In the genomic region with DNA sequence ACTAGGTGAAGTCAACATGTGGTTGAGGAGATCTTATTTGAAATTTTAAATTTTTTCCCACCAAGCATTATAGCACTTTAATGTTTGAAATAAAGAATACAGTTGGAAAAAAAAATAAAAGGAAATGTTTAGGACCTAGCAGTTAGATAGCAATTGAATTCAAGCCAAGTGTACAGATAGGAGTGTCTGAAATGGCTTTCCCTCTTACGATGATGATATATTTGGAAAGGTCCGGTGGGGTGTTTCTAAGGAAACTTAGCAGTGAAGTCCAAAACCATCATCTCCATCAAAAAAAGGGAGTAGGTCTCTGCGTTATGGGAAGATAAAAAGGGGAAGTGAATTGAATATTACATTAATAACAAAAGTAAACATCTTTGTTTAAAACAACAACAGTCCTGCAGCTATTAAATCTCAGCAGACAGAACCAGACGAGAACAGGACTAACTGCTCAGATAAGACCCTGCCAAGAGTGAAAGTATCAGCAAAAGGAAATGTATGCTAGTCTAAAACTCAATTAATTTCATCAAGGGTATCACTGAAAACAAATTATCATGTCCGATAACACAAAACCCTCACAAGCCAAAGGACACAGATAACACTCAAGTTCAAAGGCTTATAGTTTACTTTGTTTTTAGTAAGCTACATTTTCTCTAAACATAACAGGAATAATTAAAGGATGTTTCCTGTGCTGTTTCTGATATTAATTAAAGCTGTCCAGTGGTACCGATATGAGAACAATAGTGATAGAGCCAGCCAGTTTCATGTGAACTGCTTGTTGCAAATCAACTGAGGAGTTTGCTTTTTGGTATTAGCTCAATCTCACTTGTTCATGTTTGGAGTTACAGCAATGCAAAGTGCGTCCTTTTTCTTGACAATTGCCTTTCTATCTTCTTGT, we compare ENCODE assay signal across 14 cellular contexts.
A peak's percentile ranks its signal among the peaks of the same experiment; 100 is the strongest.
DNase-seq lines count a peak whose midpoint lies in the region; ATAC-seq, FAIRE-seq and TF ChIP-seq lines count a peak whose summit lies in the region.
"Had no signal": no experiment of that assay in that cellular context is flagged by ENCODE, and none has a peak within 500 bp of the region (broad histone marks: within the 10 kb centered on the region; RNA-seq: fewer than 3 reads in every experiment).

No MANE protein-coding gene starts in this region.

- H3K27ac Mint-ChIP-seq in astrocyte (ENCODE audit: unreplicated experiment) (no peak overlapping the region), nephron (peak overlapping the region; percentile 8 to 65 (median 30))
- H3K27ac Mint-ChIP-seq: activated CD8-positive, alpha-beta T cell treated with anti-CD3 and anti-CD28 coated beads for 36 hours; stimulated activated naive CD8-positive, alpha-beta T cell treated with anti-CD3 and anti-CD28 coated beads, Interleukin-15, amount 100 ng/mL, for 72 hours had no signal

- H3K27ac ChIP-seq in astrocyte (ENCODE audit: low read depth, low read length) = no peak overlapping the region
- H3K27ac ChIP-seq in vagina = peak overlapping the region; percentile 33
- H3K27ac ChIP-seq in aorta (ENCODE audit: low read depth in 1 of 2, low read length in 2 of 2) = no peak overlapping the region
- H3K27ac ChIP-seq: parathyroid adenoma had no signal

- no peaks in the 10 kb centered on the region for H4K20me1 ChIP-seq in astrocyte (ENCODE audit: insufficient read depth, low read length)

- no peak for ATAC-seq in aorta (ENCODE audit: low FRiP score)
- ATAC-seq: activated CD8-positive, alpha-beta T cell treated with anti-CD3 and anti-CD28 coated beads for 36 hours; Panc1; stimulated activated naive CD8-positive, alpha-beta T cell treated with anti-CD3 and anti-CD28 coated beads, Interleukin-15, amount 100 ng/mL, for 72 hours had no signal

- H3K36me3 ChIP-seq in astrocyte (ENCODE audit: insufficient read depth, low read length) = no peaks in the 10 kb centered on the region
- no peaks in the 10 kb centered on the region for H3K36me3 ChIP-seq in vagina
- H3K36me3 ChIP-seq in aorta (ENCODE audit: control insufficient read depth in 1 of 2, insufficient read depth in 2 of 2, low read length in 1 of 2) = no peaks in the 10 kb centered on the region

- TF ChIP-seq POLR2A in vagina (IDR thresholded peaks at IDR 0.05) = no peak

- H2AFZ ChIP-seq in astrocyte (ENCODE audit: low read depth, low read length) = peak overlapping the region; percentile 21
- H2AFZ ChIP-seq: parathyroid adenoma had no signal

- H3K4me3 ChIP-seq in astrocyte (ENCODE audit: insufficient read depth, low read depth, low read length) (no peak overlapping the region), vagina (peak overlapping the region; percentile 21 to 32), aorta (ENCODE audit: low read length in 2 of 2) (peak overlapping the region in 1 of 2 donors; percentile 54)

- H3K4me3 Mint-ChIP-seq in astrocyte (ENCODE audit: unreplicated experiment) (no peak overlapping the region), nephron (peak overlapping the region in 1 of 3 experiments; percentile 2)
- H3K4me3 Mint-ChIP-seq: activated CD8-positive, alpha-beta T cell treated with anti-CD3 and anti-CD28 coated beads for 36 hours; stimulated activated naive CD8-positive, alpha-beta T cell treated with anti-CD3 and anti-CD28 coated beads, Interleukin-15, amount 100 ng/mL, for 72 hours had no signal

- H3K4me1 ChIP-seq in astrocyte (ENCODE audit: insufficient read depth, low read length) = peaks cover 7% of the 10 kb centered on the region
- H3K4me1 ChIP-seq in vagina = peaks cover 17% of the 10 kb centered on the region
- no peaks in the 10 kb centered on the region for H3K4me1 ChIP-seq in aorta (ENCODE audit: control insufficient read depth in 1 of 2, insufficient read depth in 2 of 2, low read length in 2 of 2)
- H3K4me1 ChIP-seq: parathyroid adenoma had no signal

- H3K9ac ChIP-seq in astrocyte (ENCODE audit: low read length) = no peak overlapping the region
- H3K9ac ChIP-seq: parathyroid adenoma had no signal

- H3K27me3 ChIP-seq in astrocyte (ENCODE audit: insufficient read depth, low read length) (no peaks in the 10 kb centered on the region), vagina (no peaks in the 10 kb centered on the region), aorta (ENCODE audit: control insufficient read depth in 1 of 2, insufficient read depth in 2 of 2, low read length in 1 of 2) (no peaks in the 10 kb centered on the region)

- H3K36me3 Mint-ChIP-seq in astrocyte (ENCODE audit: low read depth, unreplicated experiment) (no peaks in the 10 kb centered on the region), nephron (ENCODE audit: low read depth) (peaks cover 1% of the 10 kb centered on the region)

- intact Hi-C loops in vagina (cut with DNase I) (no loop called here), aorta (cut with DNase I) (no loop called here)

- no peak for TF ChIP-seq CTCF in astrocyte (IDR thresholded peaks at IDR 0.05; ENCODE audit: insufficient read depth, low read depth, low read length)
- TF ChIP-seq CTCF in nephron (IDR thresholded peaks at IDR 0.05; ENCODE audit: unreplicated experiment in 3 of 3) = no peak
- no peak for TF ChIP-seq CTCF in vagina (IDR thresholded peaks at IDR 0.05)

- H3K79me2 ChIP-seq in astrocyte (ENCODE audit: insufficient read depth, low read length) = no peaks in the 10 kb centered on the region
- H3K79me2 ChIP-seq: parathyroid adenoma had no signal

- FAIRE-seq in astrocyte (lab: Jason Lieb, UNC) = no peak

- peaks cover under 1% of the 10 kb centered on the region for H3K9me3 Mint-ChIP-seq in astrocyte (ENCODE audit: unreplicated experiment)
- peaks cover 6% of the 10 kb centered on the region for H3K9me3 Mint-ChIP-seq in nephron
- H3K9me3 Mint-ChIP-seq: stimulated activated naive CD8-positive, alpha-beta T cell treated with anti-CD3 and anti-CD28 coated beads, Interleukin-15, amount 100 ng/mL, for 72 hours had no signal

- peak overlapping the region; percentile 68 for H3K4me2 ChIP-seq in astrocyte (ENCODE audit: low read length)

- H3K27me3 Mint-ChIP-seq in astrocyte (ENCODE audit: low read depth, unreplicated experiment) = no peaks in the 10 kb centered on the region
- peaks cover 8% of the 10 kb centered on the region for H3K27me3 Mint-ChIP-seq in nephron (ENCODE audit: low read depth)
- H3K27me3 Mint-ChIP-seq: activated CD8-positive, alpha-beta T cell treated with anti-CD3 and anti-CD28 coated beads for 36 hours; stimulated activated naive CD8-positive, alpha-beta T cell treated with anti-CD3 and anti-CD28 coated beads, Interleukin-15, amount 100 ng/mL, for 72 hours had no signal

- H3K4me1 Mint-ChIP-seq in astrocyte (ENCODE audit: low read depth, unreplicated experiment) (peaks cover 14% of the 10 kb centered on the region), nephron (peaks cover 17% of the 10 kb centered on the region)
- H3K4me1 Mint-ChIP-seq: stimulated activated naive CD8-positive, alpha-beta T cell treated with anti-CD3 and anti-CD28 coated beads, Interleukin-15, amount 100 ng/mL, for 72 hours had no signal

- WGBS in aorta, 2 donors = 4% methylated on average over 7 of the region's 7 CpGs

- DNase-seq in astrocyte (ENCODE audit: low read depth) = peak; percentile 1
- DNase-seq in glomerular endothelial cell (ENCODE audit: extremely low read depth, low read depth, low spot score) = peak; percentile 9
- no peak for DNase-seq in vagina (ENCODE audit: extremely low spot score in 2 of 2)
- DNase-seq in aorta = no peak
- DNase-seq in activated effector memory CD4-positive, alpha-beta T cell treated with Interleukin-2 at 50 U/mL for 16 hours = no peak
- DNase-seq in NCI-H446 (lab: John Stamatoyannopoulos, UW) = no peak
- DNase-seq: activated CD8-positive, alpha-beta T cell treated with anti-CD3 and anti-CD28 coated beads for 36 hours; NCI-H345; stimulated activated CD4-positive, alpha-beta T cell treated with anti-CD3 and anti-CD28 coated beads, Interleukin-4, amount 100 ng/mL, for 4 hours; stimulated activated naive CD8-positive, alpha-beta T cell treated with anti-CD3 and anti-CD28 coated beads, Interleukin-15, amount 100 ng/mL, for 72 hours; T-helper 9 cell had no signal

- H3K9me3 ChIP-seq in astrocyte (ENCODE audit: insufficient read depth, low read depth, low read length) (no peaks in the 10 kb centered on the region), vagina (no peaks in the 10 kb centered on the region), aorta (ENCODE audit: control insufficient read depth, low read length) (no peaks in the 10 kb centered on the region)

Comparison
In these comparisons a context has a peak if more than half of its experiments do, and no peak if none do; other contexts are left out.
1. DNase-seq: peak in astrocyte (single experiment) and glomerular endothelial cell (single experiment); none in vagina (0 of 2), aorta (0 of 2), activated effector memory CD4-positive, alpha-beta T cell treated with Interleukin-2 at 50 U/mL for 16 hours (single experiment) and NCI-H446 (0 of 2).